29 cellular contexts compared by ENCODE assay signal in the genomic region with DNA sequence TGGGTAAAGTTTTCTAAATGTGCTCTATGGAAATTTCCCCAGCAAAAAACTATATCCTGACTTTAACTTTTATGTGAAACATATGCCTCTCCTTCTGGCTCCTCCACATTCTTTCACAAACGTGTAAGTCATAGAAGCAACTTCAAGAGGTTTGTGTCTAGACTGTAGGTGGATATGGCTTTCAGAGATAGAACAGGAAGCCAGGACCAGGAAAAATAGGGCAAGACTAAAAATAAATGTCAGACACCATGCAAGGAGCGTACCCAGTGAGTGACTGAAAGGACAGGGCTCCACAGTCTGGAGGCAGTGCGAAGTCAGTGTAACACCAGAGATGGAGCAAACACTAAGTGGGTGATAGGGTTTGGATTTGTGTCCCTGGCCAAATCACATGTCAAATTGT.
"Had no signal": no experiment of that assay in that cellular context is flagged by ENCODE, and none has a peak within 500 bp of the region (broad histone marks: within the 10 kb centered on the region; RNA-seq: fewer than 3 reads in every experiment).

No MANE protein-coding gene starts in this region.

- H3K4me1 ChIP-seq: colonic mucosa, esophagus muscularis mucosa, foreskin keratinocyte, heart right ventricle, parathyroid adenoma, right atrium auricular region, sigmoid colon, spleen, upper lobe of right lung had no signal

- DNase-seq: colonic mucosa; dermis blood vessel endothelial cell; effector memory CD4-positive, alpha-beta T cell; foreskin keratinocyte; glutamatergic neuron; heart right ventricle; hippocampal formation; left colon; mucosa of descending colon; naive B cell; sigmoid colon; spleen; stimulated activated CD4-positive, alpha-beta T cell treated with anti-CD3 and anti-CD28 coated beads, Interleukin-4, amount 100 ng/mL, for 4 hours; stimulated activated naive CD8-positive, alpha-beta T cell treated with anti-CD3 and anti-CD28 coated beads, Interleukin-15, Interleukin-2, amounts not matched to agents 100 U/mL and 50 U/mL, for 24 hours; upper lobe of right lung had no signal

- H3K4me1 Mint-ChIP-seq: memory B cell; naive B cell; stimulated activated memory B cell treated with anti-CD40 and anti-IgM and Interleukin-4, amounts not matched to agents 10 μg/mL and 1 μg/mL and 100 μg/mL, for 72 hours had no signal

- H3K4me3 ChIP-seq: colonic mucosa, esophagus muscularis mucosa, heart right ventricle, lung, mucosa of descending colon, right atrium auricular region, sigmoid colon, spleen, thoracic aorta, tibial nerve, upper lobe of right lung had no signal

- H2AFZ ChIP-seq: parathyroid adenoma had no signal

- H3K27me3 ChIP-seq: colonic mucosa, esophagus muscularis mucosa, foreskin keratinocyte, heart right ventricle, neutrophil, right atrium auricular region, sigmoid colon, tibial nerve, upper lobe of right lung had no signal

- H3K27ac ChIP-seq: colonic mucosa, esophagus muscularis mucosa, foreskin keratinocyte, heart right ventricle, neutrophil, parathyroid adenoma, right atrium auricular region, sigmoid colon, spleen, thoracic aorta, tibial nerve, upper lobe of right lung had no signal

- FAIRE-seq: endothelial cell of umbilical vein, islet of Langerhans had no signal

- H3K36me3 Mint-ChIP-seq: naive B cell; natural killer cell treated with Interleukin-12 subunit alpha and Interleukin-12 subunit beta and Interleukin-15 and Interleukin-18, amount 100 ng/mL, for 72 hours; stimulated activated memory B cell treated with anti-CD40 and anti-IgM and Interleukin-4, amounts not matched to agents 10 μg/mL and 1 μg/mL and 100 μg/mL, for 72 hours had no signal

- H3K79me2 ChIP-seq: parathyroid adenoma had no signal

- H3K4me3 Mint-ChIP-seq: memory B cell; naive B cell; natural killer cell treated with Interleukin-12 subunit alpha and Interleukin-12 subunit beta and Interleukin-15 and Interleukin-18, amount 100 ng/mL, for 72 hours; neural crest cell; stimulated activated memory B cell treated with anti-CD40 and anti-IgM and Interleukin-4, amounts not matched to agents 10 μg/mL and 1 μg/mL and 100 μg/mL, for 72 hours had no signal

- ATAC-seq: foreskin keratinocyte; left colon; mucosa of descending colon; natural killer cell treated with Interleukin-12 subunit alpha and Interleukin-12 subunit beta and Interleukin-15 and Interleukin-18, amount 100 ng/mL, for 72 hours; stimulated activated memory B cell treated with anti-CD40 and anti-IgM and Interleukin-4, amounts not matched to agents 10 μg/mL and 1 μg/mL and 100 μg/mL, for 72 hours; stimulated activated naive CD8-positive, alpha-beta T cell treated with anti-CD3 and anti-CD28 coated beads, Interleukin-15, Interleukin-2, amounts not matched to agents 100 U/mL and 50 U/mL, for 24 hours; upper lobe of right lung had no signal

- H3K36me3 ChIP-seq: colonic mucosa, esophagus muscularis mucosa, heart right ventricle, neutrophil, right atrium auricular region, sigmoid colon, spleen, thoracic aorta, tibial nerve, upper lobe of right lung had no signal

- H3K9me3 Mint-ChIP-seq: memory B cell; natural killer cell treated with Interleukin-12 subunit alpha and Interleukin-12 subunit beta and Interleukin-15 and Interleukin-18, amount 100 ng/mL, for 72 hours; neural crest cell; stimulated activated memory B cell treated with anti-CD40 and anti-IgM and Interleukin-4, amounts not matched to agents 10 μg/mL and 1 μg/mL and 100 μg/mL, for 72 hours had no signal

- H3K9me3 ChIP-seq: colonic mucosa, esophagus muscularis mucosa, heart right ventricle, mucosa of descending colon, neutrophil, right atrium auricular region, sigmoid colon, spleen, thoracic aorta, tibial nerve, upper lobe of right lung had no signal

- H3K27ac Mint-ChIP-seq: memory B cell; naive B cell; natural killer cell treated with Interleukin-12 subunit alpha and Interleukin-12 subunit beta and Interleukin-15 and Interleukin-18, amount 100 ng/mL, for 72 hours; progenitor cell of endocrine pancreas; stimulated activated memory B cell treated with anti-CD40 and anti-IgM and Interleukin-4, amounts not matched to agents 10 μg/mL and 1 μg/mL and 100 μg/mL, for 72 hours had no signal

- H3K27me3 Mint-ChIP-seq: progenitor cell of endocrine pancreas had no signal

- H3K9ac ChIP-seq: parathyroid adenoma had no signal
